Comparison of ENCODE assay signal across 1 cellular context in genomic region chr17:39195568-39196160, GRCh38.
TF ChIP-seq lines count a peak whose summit lies in the region.

No MANE protein-coding gene starts in this region.

TF ChIP-seq in GM23338, 12 proteins besides CTCF, POLR2A, EP300 and RAD21 (continued from another document):
- no peak for TF ChIP-seq EZH2phosphoT487 (IDR thresholded peaks at IDR 0.05; ENCODE audit: unreplicated experiment)
- TF ChIP-seq CREB1 (CRISPR knock-in tag; IDR thresholded peaks at IDR 0.05; ENCODE audit: low read depth): no peak
- TF ChIP-seq JUNB (IDR thresholded peaks at IDR 0.05; ENCODE audit: unreplicated experiment): no peak
- TF ChIP-seq ZNF114 (CRISPR knock-in tag; IDR thresholded peaks at IDR 0.05): no peak
- TF ChIP-seq NANOG (IDR thresholded peaks at IDR 0.05; ENCODE audit: borderline replicate concordance): no peak
- no peak for TF ChIP-seq ZNF462 (CRISPR knock-in tag; IDR thresholded peaks at IDR 0.05)
- no peak for TF ChIP-seq ZNF331 (CRISPR knock-in tag; IDR thresholded peaks at IDR 0.05; ENCODE audit: low read depth)
- no peak for TF ChIP-seq ETS1 (IDR thresholded peaks at IDR 0.05)
- TF ChIP-seq STAT1 (IDR thresholded peaks at IDR 0.05; ENCODE audit: unreplicated experiment): no peak
- no peak for TF ChIP-seq POLR2AphosphoS5 (IDR thresholded peaks at IDR 0.05; ENCODE audit: low read depth)
- no peak for TF ChIP-seq EZH2 (IDR thresholded peaks at IDR 0.05; ENCODE audit: low read depth, unreplicated experiment)
